Comparison of ENCODE assay signal across 22 cellular contexts in genomic region chr4:9904976-9905587, GRCh38.
DNase-seq lines count a peak whose midpoint lies in the region; ATAC-seq and TF ChIP-seq lines count a peak whose summit lies in the region.
"Had no signal": no experiment of that assay in that cellular context is flagged by ENCODE, and none has a peak within 500 bp of the region (broad histone marks: within the 10 kb centered on the region; RNA-seq: fewer than 3 reads in every experiment).

No MANE protein-coding gene starts in this region.

- TF ChIP-seq CTCF in MCF 10A (IDR thresholded peaks at IDR 0.05; ENCODE audit: unreplicated experiment), result no peak
- no peak for TF ChIP-seq CTCF in breast epithelium (IDR thresholded peaks at IDR 0.05)
- TF ChIP-seq CTCF in RWPE1 (conservative IDR thresholded peaks at IDR 0.05; ENCODE audit: low read depth), result no peak
- no peak for TF ChIP-seq CTCF in foreskin keratinocyte (conservative IDR thresholded peaks at IDR 0.05)

- no peak overlapping the region for H3K27ac ChIP-seq in breast epithelium
- no peak overlapping the region for H3K27ac ChIP-seq in RWPE1
- no peak overlapping the region for H3K27ac ChIP-seq in foreskin keratinocyte
- H3K27ac ChIP-seq: brain microvascular endothelial cell, pancreas, suprapubic skin had no signal

- peaks cover 6% of the 10 kb centered on the region for H3K9me3 Mint-ChIP-seq in MCF 10A (ENCODE audit: unreplicated experiment)
- H3K9me3 Mint-ChIP-seq: T-helper 1 cell treated with Interleukin-12 subunit alpha and Interleukin-12 subunit beta and Interleukin-4 antibody, amounts not matched to agents 30 μg/mL and 1 μg/mL, for 36 hours had no signal

- no peak for TF ChIP-seq POLR2A in breast epithelium (IDR thresholded peaks at IDR 0.05)

- DNase-seq in MCF 10A (ENCODE audit: unreplicated experiment) (peak; percentile 49), breast epithelium (ENCODE audit: low spot score in 2 of 2) (no peak), RWPE1 (ENCODE audit: low spot score) (peak; percentile 28), foreskin keratinocyte (peak; percentile 73 to 87), renal cortical epithelial cell (ENCODE audit: low read depth) (peak; percentile 62), HEK293T (ENCODE audit: extremely low spot score) (no peak)
- DNase-seq: activated B cell treated with CpG ODN at 0.5 μM for 24 hours; activated naive CD4-positive, alpha-beta T cell treated with Interleukin-2 at 50 U/mL for 16 hours; brain microvascular endothelial cell; dermis blood vessel endothelial cell; HCEC 1CT; KG1; naive B cell; NCI-H524; pancreas; SIG-M5; stimulated activated CD8-positive, alpha-beta memory T cell treated with anti-CD3 and anti-CD28 coated beads, Interleukin-4, amount 100 ng/mL, for 48 hours had no signal

- no peak overlapping the region for H3K4me3 Mint-ChIP-seq in MCF 10A (ENCODE audit: unreplicated experiment)
- H3K4me3 Mint-ChIP-seq: activated B cell treated with CpG ODN at 0.5 μM for 24 hours; naive B cell; T-helper 1 cell treated with Interleukin-12 subunit alpha and Interleukin-12 subunit beta and Interleukin-4 antibody, amounts not matched to agents 30 μg/mL and 1 μg/mL, for 36 hours had no signal

- CTCF ChIA-PET in MCF 10A (lab: Yijun Ruan, JAX) (no interaction called here), RWPE1 (lab: Yijun Ruan, JAX) (interaction anchor here (0.5 kb wide), 1 partner anchor 159 kb away, joined by 3 read pairs; no protein-coding TSS in a partner anchor), HEK293T (lab: Yijun Ruan, JAX) (interaction anchor here (1.6 kb wide), 1 partner anchor 108 kb away, joined by 3 read pairs; no protein-coding TSS in a partner anchor)

- intact Hi-C loops in MCF 10A (cut with micrococcal nuclease) (no loop called here), breast epithelium (cut with DNase I; ENCODE audit: low total_unique reads) (no loop called here)

- no peak overlapping the region for H3K4me3 ChIP-seq in breast epithelium
- H3K4me3 ChIP-seq: lung, pancreas, suprapubic skin had no signal

- no peaks in the 10 kb centered on the region for H3K36me3 ChIP-seq in breast epithelium
- H3K36me3 ChIP-seq: brain microvascular endothelial cell, pancreas, suprapubic skin had no signal

- ATAC-seq in foreskin keratinocyte (peak; percentile 98), GM19328 (IDR thresholded peaks at IDR 0.05; ENCODE audit: unreplicated experiment) (no peak), HG02870 (IDR thresholded peaks at IDR 0.05; ENCODE audit: unreplicated experiment) (no peak)
- ATAC-seq: pancreas had no signal

- H3K36me3 Mint-ChIP-seq in MCF 10A (ENCODE audit: insufficient read depth, unreplicated experiment), result peaks cover 22% of the 10 kb centered on the region
- H3K36me3 Mint-ChIP-seq: naive B cell had no signal

- H3K27me3 ChIP-seq in breast epithelium (no peaks in the 10 kb centered on the region), foreskin keratinocyte (no peaks in the 10 kb centered on the region)
- H3K27me3 ChIP-seq: brain microvascular endothelial cell, pancreas, suprapubic skin had no signal

- H3K4me1 Mint-ChIP-seq in MCF 10A (ENCODE audit: insufficient read depth, unreplicated experiment), result peaks cover 6% of the 10 kb centered on the region
- H3K4me1 Mint-ChIP-seq: activated B cell treated with CpG ODN at 0.5 μM for 24 hours, naive B cell had no signal

- no peaks in the 10 kb centered on the region for H3K27me3 Mint-ChIP-seq in MCF 10A (ENCODE audit: insufficient read depth, unreplicated experiment)

- H3K27ac Mint-ChIP-seq in MCF 10A (ENCODE audit: low read depth, unreplicated experiment), result no peak overlapping the region
- H3K27ac Mint-ChIP-seq: activated B cell treated with CpG ODN at 0.5 μM for 24 hours; T-helper 1 cell treated with Interleukin-12 subunit alpha and Interleukin-12 subunit beta and Interleukin-4 antibody, amounts not matched to agents 30 μg/mL and 1 μg/mL, for 36 hours had no signal

- H3K4me1 ChIP-seq in breast epithelium, result no peaks in the 10 kb centered on the region
- H3K4me1 ChIP-seq in foreskin keratinocyte, result peaks cover 10% of the 10 kb centered on the region
- H3K4me1 ChIP-seq: pancreas, suprapubic skin had no signal

- no peaks in the 10 kb centered on the region for H3K9me3 ChIP-seq in breast epithelium
- H3K9me3 ChIP-seq: pancreas, suprapubic skin had no signal

- POLR2A ChIA-PET in MCF 10A (lab: Yijun Ruan, JAX) (no interaction called here), RWPE1 (lab: Yijun Ruan, JAX; ENCODE audit: low non-redundant PET) (interaction anchor here (0.6 kb wide), 1 partner anchor 90 kb away, joined by 3 read pairs; no protein-coding TSS in a partner anchor), HEK293T (lab: Yijun Ruan, JAX) (no interaction called here)

- BruUV-seq in MCF 10A (replicated peaks; lab: Mats Ljungman, UMichigan), result no TSS peak

TF ChIP-seq in HEK293T, 16 proteins besides CTCF, POLR2A, EP300 and RAD21:
- TF ChIP-seq CTBP1 (IDR thresholded peaks at IDR 0.05; ENCODE audit: borderline replicate concordance) (no peak), FOXK2 (IDR thresholded peaks at IDR 0.05) (no peak), FOXM1 (IDR thresholded peaks at IDR 0.05; ENCODE audit: borderline replicate concordance) (no peak), L3MBTL2 (conservative IDR thresholded peaks at IDR 0.05) (no peak), ELF4 (IDR thresholded peaks at IDR 0.05) (no peak), FOXA1 (IDR thresholded peaks at IDR 0.05) (no peak), LEF1 (IDR thresholded peaks at IDR 0.05; ENCODE audit: borderline replicate concordance) (no peak), BHLHE40 (IDR thresholded peaks at IDR 0.05; ENCODE audit: borderline replicate concordance) (no peak), SUZ12 (IDR thresholded peaks at IDR 0.05) (no peak), ARNT (IDR thresholded peaks at IDR 0.05) (no peak), SP1 (IDR thresholded peaks at IDR 0.05) (no peak), TARDBP (IDR thresholded peaks at IDR 0.05) (no peak), HDGF (IDR thresholded peaks at IDR 0.05; ENCODE audit: borderline replicate concordance) (no peak), NFRKB (IDR thresholded peaks at IDR 0.05) (no peak), ZNF384 (IDR thresholded peaks at IDR 0.05) (no peak), PKNOX1 (IDR thresholded peaks at IDR 0.05) (no peak)

Comparison
In these comparisons a context has a peak if more than half of its experiments do, and no peak if none do; other contexts are left out.
1. DNase-seq: peak in MCF 10A (single experiment), RWPE1 (single experiment), foreskin keratinocyte (2 of 2) and renal cortical epithelial cell (single experiment); none in breast epithelium (0 of 2) and HEK293T (single experiment).